ENCODE assay signal across 24 cellular contexts in genomic region chr4:53937327-53937726, GRCh38.
"Had no signal": no experiment of that assay in that cellular context is flagged by ENCODE, and none has a peak within 500 bp of the region (broad histone marks: within the 10 kb centered on the region; RNA-seq: fewer than 3 reads in every experiment).

No MANE protein-coding gene starts in this region.

- H3K4me1 ChIP-seq: foreskin keratinocyte, heart right ventricle, left lung, lower lobe of right lung, testis, transverse colon had no signal

- H3K27me3 Mint-ChIP-seq: activated naive CD4-positive, alpha-beta T cell treated with anti-CD3 and anti-CD28 coated beads, Interleukin-2, amount 10 ng/mL, durations not matched to agents 7 days and 5 days had no signal

- H3K4me3 ChIP-seq: ascending aorta, heart right ventricle, left lung, lower lobe of right lung, right lobe of liver, testis, transverse colon had no signal

- H3K27me3 ChIP-seq: ascending aorta, brain microvascular endothelial cell, foreskin keratinocyte, right lobe of liver, testis had no signal

- ATAC-seq: left lung; lower lobe of right lung; natural killer cell; right lobe of liver; stimulated activated naive CD8-positive, alpha-beta T cell treated with anti-CD3 and anti-CD28 coated beads, Interleukin-15, Interleukin-2, amounts not matched to agents 100 U/mL and 50 U/mL, for 24 hours had no signal

- H3K27ac Mint-ChIP-seq: activated CD4-positive, alpha-beta memory T cell treated with anti-CD3 and anti-CD28 coated beads, Interleukin-2, amount 10 ng/mL, durations not matched to agents 7 days and 5 days; activated CD4-positive, alpha-beta T cell treated with anti-CD3 and anti-CD28 coated beads, Interleukin-2, amount 10 ng/mL, durations not matched to agents 7 days and 5 days; activated naive CD4-positive, alpha-beta T cell treated with anti-CD3 and anti-CD28 coated beads, Interleukin-2, amount 10 ng/mL, durations not matched to agents 7 days and 5 days; activated naive CD8-positive, alpha-beta T cell treated with anti-CD3 and anti-CD28 coated beads, Interleukin-2, amount 10 ng/mL, durations not matched to agents 7 days and 5 days; activated T-cell treated with anti-CD3 and anti-CD28 coated beads, Interleukin-2, amount 50 U/mL, for 24 hours; dendritic cell treated with granulocyte-macrophage colony-stimulating factor and Interleukin-4, amounts not matched to agents 40 ng/mL and 50 ng/mL, for 4 days; natural killer cell had no signal

- H3K4me3 Mint-ChIP-seq: activated CD4-positive, alpha-beta memory T cell treated with anti-CD3 and anti-CD28 coated beads, Interleukin-2, amount 10 ng/mL, durations not matched to agents 7 days and 5 days; activated CD4-positive, alpha-beta T cell treated with anti-CD3 and anti-CD28 coated beads, Interleukin-2, amount 10 ng/mL, durations not matched to agents 7 days and 5 days; activated naive CD4-positive, alpha-beta T cell treated with anti-CD3 and anti-CD28 coated beads, Interleukin-2, amount 10 ng/mL, durations not matched to agents 7 days and 5 days; activated naive CD8-positive, alpha-beta T cell treated with anti-CD3 and anti-CD28 coated beads, Interleukin-2, amount 10 ng/mL, durations not matched to agents 7 days and 5 days; activated T-cell treated with anti-CD3 and anti-CD28 coated beads, Interleukin-2, amount 50 U/mL, for 24 hours; dendritic cell treated with granulocyte-macrophage colony-stimulating factor and Interleukin-4, amounts not matched to agents 40 ng/mL and 50 ng/mL, for 4 days; natural killer cell had no signal

- DNase-seq: activated CD4-positive, alpha-beta memory T cell treated with anti-CD3 and anti-CD28 coated beads, Interleukin-2, amount 10 ng/mL, durations not matched to agents 7 days and 5 days; activated CD4-positive, alpha-beta T cell treated with anti-CD3 and anti-CD28 coated beads, Interleukin-2, amount 10 ng/mL, durations not matched to agents 7 days and 5 days; activated CD4-positive, CD25-positive, alpha-beta regulatory T cell treated with anti-CD3 and anti-CD28 coated beads, Interleukin-2, amount 50 U/mL, for 72 hours; activated CD8-positive, alpha-beta memory T cell treated with anti-CD3 and anti-CD28 coated beads, Interleukin-2, amount 50 U/mL, for 48 hours; activated gamma-delta T cell; activated naive CD4-positive, alpha-beta T cell treated with anti-CD3 and anti-CD28 coated beads, Interleukin-2, amount 10 ng/mL, durations not matched to agents 7 days and 5 days; activated naive CD8-positive, alpha-beta T cell treated with anti-CD3 and anti-CD28 coated beads, Interleukin-2, amount 10 ng/mL, durations not matched to agents 7 days and 5 days; activated T-cell treated with anti-CD3 and anti-CD28 coated beads, Interleukin-2, amount 50 U/mL, for 24 hours; central memory CD4-positive, alpha-beta T cell; foreskin keratinocyte; heart right ventricle; left lung; lower lobe of right lung; natural killer cell; right lobe of liver; stimulated activated CD4-positive, alpha-beta T cell treated with anti-CD3 and anti-CD28 coated beads, Interleukin-12 subunit alpha, Interleukin-12 subunit beta, amount 100 ng/mL, for 4 hours; stimulated activated CD4-positive, alpha-beta T cell treated with anti-CD3 and anti-CD28 coated beads, Interleukin-4, amount 100 ng/mL, for 1 hour; stimulated activated naive CD8-positive, alpha-beta T cell treated with anti-CD3 and anti-CD28 coated beads, Interleukin-15, Interleukin-2, amounts not matched to agents 100 U/mL and 50 U/mL, for 24 hours; testis; transverse colon; WERI-Rb-1 had no signal

- H3K9me3 Mint-ChIP-seq: activated CD4-positive, alpha-beta memory T cell treated with anti-CD3 and anti-CD28 coated beads, Interleukin-2, amount 10 ng/mL, durations not matched to agents 7 days and 5 days; dendritic cell treated with granulocyte-macrophage colony-stimulating factor and Interleukin-4, amounts not matched to agents 40 ng/mL and 50 ng/mL, for 4 days had no signal

- H3K9me3 ChIP-seq: testis had no signal

- H3K27ac ChIP-seq: ascending aorta, brain microvascular endothelial cell, foreskin keratinocyte, heart right ventricle, left lung, lower lobe of right lung, right lobe of liver, testis, transverse colon, WERI-Rb-1 had no signal

- H3K36me3 ChIP-seq: ascending aorta, brain microvascular endothelial cell, heart right ventricle, left lung, lower lobe of right lung, right lobe of liver, transverse colon, WERI-Rb-1 had no signal

- H3K36me3 Mint-ChIP-seq: activated naive CD4-positive, alpha-beta T cell treated with anti-CD3 and anti-CD28 coated beads, Interleukin-2, amount 10 ng/mL, durations not matched to agents 7 days and 5 days; activated naive CD8-positive, alpha-beta T cell treated with anti-CD3 and anti-CD28 coated beads, Interleukin-2, amount 10 ng/mL, durations not matched to agents 7 days and 5 days; natural killer cell had no signal

- H3K4me1 Mint-ChIP-seq: activated CD4-positive, alpha-beta memory T cell treated with anti-CD3 and anti-CD28 coated beads, Interleukin-2, amount 10 ng/mL, durations not matched to agents 7 days and 5 days; activated CD4-positive, alpha-beta T cell treated with anti-CD3 and anti-CD28 coated beads, Interleukin-2, amount 10 ng/mL, durations not matched to agents 7 days and 5 days; activated naive CD4-positive, alpha-beta T cell treated with anti-CD3 and anti-CD28 coated beads, Interleukin-2, amount 10 ng/mL, durations not matched to agents 7 days and 5 days; activated naive CD8-positive, alpha-beta T cell treated with anti-CD3 and anti-CD28 coated beads, Interleukin-2, amount 10 ng/mL, durations not matched to agents 7 days and 5 days; natural killer cell had no signal
